In the genomic region with DNA sequence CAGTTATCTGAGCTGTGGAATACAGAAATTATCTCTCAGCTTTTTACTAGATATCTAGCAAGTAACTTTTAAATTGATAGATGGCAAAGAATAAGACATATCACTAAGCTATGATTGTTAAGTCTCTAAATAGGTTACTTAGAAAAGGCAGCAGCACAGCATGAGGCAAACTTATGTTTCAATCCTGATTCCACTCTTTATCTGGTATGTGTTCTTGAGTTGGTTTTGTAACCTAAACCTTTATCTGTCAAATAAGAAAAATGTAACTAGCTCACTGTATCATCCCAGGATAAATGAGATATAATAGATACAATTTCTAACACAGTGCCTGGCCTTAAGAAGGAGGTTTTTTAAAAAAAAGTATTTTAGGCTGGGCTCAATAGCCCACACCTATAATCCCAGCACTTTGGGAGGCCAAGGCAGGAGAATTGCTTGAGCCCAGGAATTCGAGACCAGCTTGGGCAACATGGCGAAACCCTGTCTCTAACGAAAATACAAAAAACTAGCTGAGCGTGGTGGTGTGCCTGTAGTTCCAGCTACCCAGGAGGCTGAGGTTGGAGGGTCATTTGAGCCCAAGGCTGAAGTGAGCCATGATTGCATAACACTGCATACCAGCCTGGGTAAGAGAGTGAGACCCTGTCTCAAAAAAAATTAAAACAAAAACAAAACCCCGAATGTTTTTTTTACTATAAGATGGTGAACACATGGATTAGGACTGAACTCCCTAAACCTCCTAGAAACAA, we compare ENCODE assay signal across 1 cellular context.
TF ChIP-seq lines count a peak whose summit lies in the region.

No MANE protein-coding gene starts in this region.

TF ChIP-seq in HepG2, 621 proteins besides CTCF, POLR2A, EP300 and RAD21 (continued from another document):
- TF ChIP-seq ZNF142 (CRISPR knock-in tag; IDR thresholded peaks at IDR 0.05) (no peak), MEIS2 (CRISPR knock-in tag; IDR thresholded peaks at IDR 0.05) (no peak)
